ENCODE assay signal across 19 cellular contexts in the genomic region with DNA sequence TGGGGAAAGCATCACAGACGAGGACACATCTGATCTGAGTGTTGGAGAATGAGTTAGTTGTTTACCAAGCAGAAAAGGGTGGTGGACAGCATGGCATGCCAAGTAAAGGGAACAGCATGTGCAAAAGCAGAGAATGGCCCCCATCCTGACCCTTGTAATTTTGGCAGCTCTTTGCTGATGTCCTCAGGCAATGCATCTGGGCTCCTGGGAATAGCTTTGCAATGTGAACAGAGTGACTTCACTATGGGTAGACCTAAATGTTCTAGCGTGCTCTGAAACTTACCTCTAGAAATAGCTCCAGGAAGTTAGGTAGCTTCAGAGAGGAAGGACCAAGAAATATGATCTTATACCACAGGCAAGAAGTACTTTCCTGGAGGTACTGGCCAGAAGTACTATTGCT.
DNase-seq lines count a peak whose midpoint lies in the region; ATAC-seq and TF ChIP-seq lines count a peak whose summit lies in the region.
"Had no signal": no experiment of that assay in that cellular context is flagged by ENCODE, and none has a peak within 500 bp of the region (broad histone marks: within the 10 kb centered on the region; RNA-seq: fewer than 3 reads in every experiment).

No MANE protein-coding gene starts in this region.

- no peak for TF ChIP-seq POLR2A in spleen (IDR thresholded peaks at IDR 0.05)

- H3K4me2 ChIP-seq in MM.1S (ENCODE audit: low read depth, low read length) = peak overlapping the region; percentile 28
- H3K4me2 ChIP-seq: A549 had no signal

- H3K9me3 ChIP-seq in MM.1S (replicated peaks; ENCODE audit: insufficient read depth, low read length) (no peaks in the 10 kb centered on the region), spleen (no peaks in the 10 kb centered on the region)
- H3K9me3 ChIP-seq: A549 had no signal

- H3K4me1 ChIP-seq in MM.1S (ENCODE audit: low read length) (peaks cover 35% of the 10 kb centered on the region), spleen (peaks cover 3 to 56% (median 38%) of the 10 kb centered on the region in 6 donors)
- H3K4me1 ChIP-seq: parathyroid adenoma had no signal

- no peak for DNase-seq in activated CD8-positive, alpha-beta T cell treated with anti-CD3 and anti-CD28 coated beads, Interleukin-2, amount 10 ng/mL, durations not matched to agents 7 days and 5 days
- no peak for DNase-seq in activated CD8-positive, alpha-beta T cell treated with anti-CD3 and anti-CD28 coated beads for 36 hours
- DNase-seq in MM.1S (peak; percentile 82), fibroblast of the conjunctiva (ENCODE audit: low read depth) (peak; percentile 65), spleen (peak; percentile 47)
- DNase-seq in effector CD4-positive, alpha-beta T cell = no peak
- DNase-seq: activated CD4-positive, alpha-beta T cell treated with anti-CD3 and anti-CD28 coated beads for 1 hour; activated T-cell treated with anti-CD3 and anti-CD28 coated beads for 4 hours; CD8-positive, alpha-beta T cell; heart right ventricle; kidney glomerular epithelial cell; NCI-H187; NCI-H69; RPMI8226 had no signal

- POLR2A ChIA-PET in activated CD8-positive, alpha-beta T cell treated with anti-CD3 and anti-CD28 coated beads, Interleukin-2, amount 10 ng/mL, durations not matched to agents 7 days and 5 days (lab: Charles Lee) = no interaction called here
- POLR2A ChIA-PET in activated CD8-positive, alpha-beta T cell treated with anti-CD3 and anti-CD28 coated beads for 36 hours (lab: Charles Lee) = interaction anchor here (0.9 kb wide), 1 partner anchor 8 kb away, joined by 3 read pairs; no protein-coding TSS in a partner anchor

- no peak overlapping the region for H3K4me3 Mint-ChIP-seq in activated CD8-positive, alpha-beta T cell treated with anti-CD3 and anti-CD28 coated beads, Interleukin-2, amount 10 ng/mL, durations not matched to agents 7 days and 5 days
- H3K4me3 Mint-ChIP-seq in activated CD8-positive, alpha-beta T cell treated with anti-CD3 and anti-CD28 coated beads for 36 hours = no peak overlapping the region
- H3K4me3 Mint-ChIP-seq: activated naive CD8-positive, alpha-beta T cell; CD8-positive, alpha-beta T cell had no signal

- H3K9me3 Mint-ChIP-seq in activated CD8-positive, alpha-beta T cell treated with anti-CD3 and anti-CD28 coated beads, Interleukin-2, amount 10 ng/mL, durations not matched to agents 7 days and 5 days (ENCODE audit: insufficient read depth) = peaks cover 5% of the 10 kb centered on the region
- no peaks in the 10 kb centered on the region for H3K9me3 Mint-ChIP-seq in activated CD8-positive, alpha-beta T cell treated with anti-CD3 and anti-CD28 coated beads for 36 hours
- H3K9me3 Mint-ChIP-seq: CD8-positive, alpha-beta T cell had no signal

- peaks cover 18% of the 10 kb centered on the region for H3F3A ChIP-seq in MM.1S (ENCODE audit: insufficient read depth, low read length)

- H3K36me3 ChIP-seq in MM.1S (replicated peaks; ENCODE audit: insufficient read depth, low read length) (no peaks in the 10 kb centered on the region), spleen (no peaks in the 10 kb centered on the region)

- ATAC-seq in activated CD8-positive, alpha-beta T cell treated with anti-CD3 and anti-CD28 coated beads, Interleukin-2, amount 10 ng/mL, durations not matched to agents 7 days and 5 days = peak; percentile 75
- ATAC-seq in activated CD8-positive, alpha-beta T cell treated with anti-CD3 and anti-CD28 coated beads for 36 hours = no peak
- ATAC-seq in HG03354 (IDR thresholded peaks at IDR 0.05; ENCODE audit: poor library complexity, severe bottlenecking, unreplicated experiment) (no peak), HG02763 (IDR thresholded peaks at IDR 0.05; ENCODE audit: unreplicated experiment) (no peak)
- ATAC-seq: A549; CD8-positive, alpha-beta T cell had no signal

- no peaks in the 10 kb centered on the region for H3K9me2 ChIP-seq in MM.1S (replicated peaks; ENCODE audit: insufficient read depth, low read length)

- peaks cover 27% of the 10 kb centered on the region for H3K4me1 Mint-ChIP-seq in activated CD8-positive, alpha-beta T cell treated with anti-CD3 and anti-CD28 coated beads, Interleukin-2, amount 10 ng/mL, durations not matched to agents 7 days and 5 days (ENCODE audit: low read depth)
- peaks cover 12% of the 10 kb centered on the region for H3K4me1 Mint-ChIP-seq in activated CD8-positive, alpha-beta T cell treated with anti-CD3 and anti-CD28 coated beads for 36 hours (ENCODE audit: low read depth)

- no peaks in the 10 kb centered on the region for H3K27me3 Mint-ChIP-seq in activated CD8-positive, alpha-beta T cell treated with anti-CD3 and anti-CD28 coated beads, Interleukin-2, amount 10 ng/mL, durations not matched to agents 7 days and 5 days (ENCODE audit: low read depth)
- H3K27me3 Mint-ChIP-seq in activated CD8-positive, alpha-beta T cell treated with anti-CD3 and anti-CD28 coated beads for 36 hours = no peaks in the 10 kb centered on the region
- H3K27me3 Mint-ChIP-seq: activated naive CD8-positive, alpha-beta T cell had no signal

- no peaks in the 10 kb centered on the region for H3K79me2 ChIP-seq in MM.1S (ENCODE audit: low read length)

- H4K20me1 ChIP-seq in MM.1S (ENCODE audit: insufficient read depth, low read length) = no peaks in the 10 kb centered on the region

- intact Hi-C loops in activated CD8-positive, alpha-beta T cell treated with anti-CD3 and anti-CD28 coated beads for 36 hours (cut with micrococcal nuclease) = no loop called here
- intact Hi-C loops in spleen (cut with DNase I; ENCODE audit: low total_unique reads) = no loop called here

- no peaks in the 10 kb centered on the region for H3K27me3 ChIP-seq in MM.1S (replicated peaks; ENCODE audit: insufficient read depth, low read length)
- H3K27me3 ChIP-seq in spleen (replicated peaks in 1 of 7) = no peaks in the 10 kb centered on the region
- H3K27me3 ChIP-seq: heart right ventricle had no signal

- H2AFZ ChIP-seq in MM.1S (ENCODE audit: low read length) = no peak overlapping the region
- H2AFZ ChIP-seq: parathyroid adenoma had no signal

- H3K27ac ChIP-seq in MM.1S (ENCODE audit: low read length) = no peak overlapping the region; the same call in 1 of the 2 replicates
- H3K27ac ChIP-seq in spleen = peak overlapping the region in 7 of 8 donors; percentile 1 to 84 (median 65)
- H3K27ac ChIP-seq: heart right ventricle, parathyroid adenoma had no signal

- no peak overlapping the region for H3K9ac ChIP-seq in MM.1S (ENCODE audit: low read length)
- H3K9ac ChIP-seq: parathyroid adenoma had no signal

- H3K4me3 ChIP-seq in MM.1S (ENCODE audit: low read length) (no peak overlapping the region), spleen (peak overlapping the region in 1 of 8 donors; percentile 3)
- H3K4me3 ChIP-seq: A549, heart right ventricle had no signal

- TF ChIP-seq CTCF in activated CD8-positive, alpha-beta T cell treated with anti-CD3 and anti-CD28 coated beads for 36 hours (IDR thresholded peaks at IDR 0.05) = no peak
- TF ChIP-seq CTCF in MM.1S (IDR thresholded peaks at IDR 0.05; ENCODE audit: low read length) (no peak), spleen (IDR thresholded peaks at IDR 0.05 in 8 of 11, conservative IDR thresholded peaks at IDR 0.05 in 3 of 11) (peak in 1 of 11 experiments; percentile 4)

- peak overlapping the region; percentile 74 for H3K27ac Mint-ChIP-seq in activated CD8-positive, alpha-beta T cell treated with anti-CD3 and anti-CD28 coated beads, Interleukin-2, amount 10 ng/mL, durations not matched to agents 7 days and 5 days
- H3K27ac Mint-ChIP-seq in activated CD8-positive, alpha-beta T cell treated with anti-CD3 and anti-CD28 coated beads for 36 hours = no peak overlapping the region
- H3K27ac Mint-ChIP-seq: activated naive CD8-positive, alpha-beta T cell; CD8-positive, alpha-beta T cell had no signal

- CTCF ChIA-PET in activated CD8-positive, alpha-beta T cell treated with anti-CD3 and anti-CD28 coated beads, Interleukin-2, amount 10 ng/mL, durations not matched to agents 7 days and 5 days (lab: Charles Lee) = interaction anchor here (0.5 to 1.7 kb wide), 7 partner anchors 13 to 677 kb away, joined by 3 to 7 read pairs (median 4); no protein-coding TSS in a partner anchor
- CTCF ChIA-PET in activated CD8-positive, alpha-beta T cell treated with anti-CD3 and anti-CD28 coated beads for 36 hours (lab: Charles Lee) = interaction anchor here (1.0 kb wide), 1 partner anchor 538 kb away, joined by 3 read pairs; no protein-coding TSS in a partner anchor

- peaks cover 15% of the 10 kb centered on the region for H3K36me3 Mint-ChIP-seq in activated CD8-positive, alpha-beta T cell treated with anti-CD3 and anti-CD28 coated beads, Interleukin-2, amount 10 ng/mL, durations not matched to agents 7 days and 5 days (ENCODE audit: low read depth)
- no peaks in the 10 kb centered on the region for H3K36me3 Mint-ChIP-seq in activated CD8-positive, alpha-beta T cell treated with anti-CD3 and anti-CD28 coated beads for 36 hours (ENCODE audit: low read depth)
- H3K36me3 Mint-ChIP-seq: CD8-positive, alpha-beta T cell had no signal

- WGBS in spleen, 5 donors = 38 to 55% (median 50%) methylated on average over 2 of the region's 2 CpGs

Comparison
In these comparisons a context has a peak if more than half of its experiments do, and no peak if none do; other contexts are left out.
1. DNase-seq: peak in MM.1S (single experiment), fibroblast of the conjunctiva (single experiment) and spleen (single experiment); none in activated CD8-positive, alpha-beta T cell treated with anti-CD3 and anti-CD28 coated beads, Interleukin-2, amount 10 ng/mL, durations not matched to agents 7 days and 5 days (single experiment), activated CD8-positive, alpha-beta T cell treated with anti-CD3 and anti-CD28 coated beads for 36 hours (single experiment) and effector CD4-positive, alpha-beta T cell (single experiment).